1 cellular context compared by ENCODE assay signal in genomic region chr1:236307437-236307836, GRCh38.
TF ChIP-seq lines count a peak whose summit lies in the region.

No MANE protein-coding gene starts in this region.

TF ChIP-seq in K562, 482 proteins besides CTCF, POLR2A, EP300 and RAD21 (continued from another document):
- TF ChIP-seq PBX2 (CRISPR knock-in tag; IDR thresholded peaks at IDR 0.05; ENCODE audit: low read depth) (no peak), PBX2 (tag; conservative IDR thresholded peaks at IDR 0.05; ENCODE audit: low read depth) (peak; percentile 87), ZNF280A (IDR thresholded peaks at IDR 0.05; ENCODE audit: low read depth, partially characterized antibody) (no peak), HNRNPUL1 (IDR thresholded peaks at IDR 0.05; ENCODE audit: low read length) (no peak), MEIS2 (IDR thresholded peaks at IDR 0.05; ENCODE audit: partially characterized antibody) (peak; percentile 61)
